Comparison of ENCODE assay signal across 16 cellular contexts in the genomic region with DNA sequence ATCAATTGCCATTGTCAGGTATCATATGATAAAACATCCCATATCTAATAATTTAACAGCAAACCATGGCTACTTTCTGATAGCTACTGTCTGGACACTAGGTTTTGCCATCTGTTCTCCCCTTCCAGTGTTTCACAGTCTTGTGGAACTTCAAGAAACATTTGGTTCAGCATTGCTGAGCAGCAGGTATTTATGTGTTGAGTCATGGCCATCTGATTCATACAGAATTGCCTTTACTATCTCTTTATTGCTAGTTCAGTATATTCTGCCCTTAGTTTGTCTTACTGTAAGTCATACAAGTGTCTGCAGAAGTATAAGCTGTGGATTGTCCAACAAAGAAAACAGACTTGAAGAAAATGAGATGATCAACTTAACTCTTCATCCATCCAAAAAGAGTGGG. TPM values are rescaled to one million over a fixed set of nuclear protein-coding genes. Genes with fewer than 3 reads are reported as not detected.
"Had no signal": no experiment of that assay in that cellular context is flagged by ENCODE, and none has a peak within 500 bp of the region (broad histone marks: within the 10 kb centered on the region; RNA-seq: fewer than 3 reads in every experiment).

No MANE protein-coding gene starts in this region.

- DNase-seq: activated B cell treated with CpG ODN at 0.5 μM for 24 hours; activated CD4-positive, alpha-beta T cell treated with anti-CD3 and anti-CD28 coated beads, Interleukin-2, amount 10 ng/mL, durations not matched to agents 24 days and 14 days; activated naive CD4-positive, alpha-beta T cell treated with anti-CD3 and anti-CD28 coated beads, Interleukin-2, amount 10 ng/mL, durations not matched to agents 7 days and 5 days; cerebellar nuclear complex; endodermal cell; left ventricle myocardium superior; retina; T-helper 17 cell; thyroid gland had no signal

- ATAC-seq: esophagus mucosa, left ventricle myocardium superior, T-helper 17 cell had no signal

- H3K4me1 ChIP-seq: parathyroid adenoma, vagina had no signal

- H3K4me3 ChIP-seq: skin epidermis, thyroid gland, vagina had no signal

- H3K36me3 ChIP-seq: thyroid gland, vagina had no signal

- H3K9me3 ChIP-seq: thyroid gland, vagina had no signal

- H3K27me3 ChIP-seq: thyroid gland, vagina had no signal

- H3K27ac ChIP-seq: parathyroid adenoma, skin epidermis, thyroid gland, vagina had no signal

RNA-seq across cellular contexts. Expression of a gene that starts 7.0 kb away (rescaled TPM):
- total RNA-seq: activated B cell treated with CpG ODN at 0.5 μM for 24 hours; activated CD4-positive, alpha-beta T cell treated with anti-CD3 and anti-CD28 coated beads, Interleukin-2, amount 10 ng/mL, durations not matched to agents 24 days and 14 days; activated T-helper 1 cell treated with anti-CD3 and anti-CD28 coated beads, Interleukin-12 subunit alpha, Interleukin-12 subunit beta, Interleukin-2, Interleukin-4 antibody, amounts not matched to agents 30 ng/mL and 10 ng/mL and 1 ng/mL, durations not matched to agents 14 hours and 24 hours and 36 hours; dermis microvascular lymphatic vessel endothelial cell; esophagus mucosa; left ventricle myocardium superior; myocyte; T-helper 17 cell; vagina had no signal

RNA-seq across cellular contexts. Expression of a gene that starts 18.3 kb away (rescaled TPM):
- total RNA-seq: activated B cell treated with CpG ODN at 0.5 μM for 24 hours; activated CD4-positive, alpha-beta T cell treated with anti-CD3 and anti-CD28 coated beads, Interleukin-2, amount 10 ng/mL, durations not matched to agents 24 days and 14 days; activated T-helper 1 cell treated with anti-CD3 and anti-CD28 coated beads, Interleukin-12 subunit alpha, Interleukin-12 subunit beta, Interleukin-2, Interleukin-4 antibody, amounts not matched to agents 30 ng/mL and 10 ng/mL and 1 ng/mL, durations not matched to agents 14 hours and 24 hours and 36 hours; dermis microvascular lymphatic vessel endothelial cell; T-helper 17 cell had no signal
